Comparison of ENCODE assay signal across 8 cellular contexts in genomic region chr14:76773188-76773885, GRCh38. TPM values are rescaled to one million over a fixed set of nuclear protein-coding genes. Genes with fewer than 3 reads are reported as not detected.
DNase-seq lines count a peak whose midpoint lies in the region; ATAC-seq and TF ChIP-seq lines count a peak whose summit lies in the region.

No MANE protein-coding gene starts in this region.

- no TSS peak for BruUV-seq in Caco-2 (replicated peaks; lab: Mats Ljungman, UMichigan)

- H3K36me3 ChIP-seq in Caco-2 (ENCODE audit: control insufficient read depth, insufficient read depth, low read length), result no peaks in the 10 kb centered on the region

- no peak overlapping the region for H2AK5ac ChIP-seq in H9 (ENCODE audit: insufficient read length, low read length)

- H3K27me3 ChIP-seq in H9 (ENCODE audit: insufficient read depth, low read length) (no peaks in the 10 kb centered on the region), Caco-2 (replicated peaks; ENCODE audit: control insufficient read depth, insufficient read depth, low read length) (no peaks in the 10 kb centered on the region; the same call in none of the 2 replicates)

- H2BK20ac ChIP-seq in H9 (ENCODE audit: low read depth, low read length, poor library complexity, severe bottlenecking), result no peak overlapping the region

- H4K20me1 ChIP-seq in H9 (ENCODE audit: control insufficient read depth, insufficient read depth, insufficient read length), result no peaks in the 10 kb centered on the region

- no peak overlapping the region for H2BK5ac ChIP-seq in H9 (ENCODE audit: insufficient read length, low read length)

- no peak overlapping the region for H2BK12ac ChIP-seq in H9 (ENCODE audit: insufficient read length, low read depth, low read length)

- H2BK120ac ChIP-seq in H9 (ENCODE audit: low read depth, low read length, poor library complexity, severe bottlenecking), result no peak overlapping the region

- H3K4me3 ChIP-seq in fibroblast of mammary gland (ENCODE audit: control insufficient read depth, low read depth, low read length), result peak overlapping the region; percentile 3
- H3K4me3 ChIP-seq in Caco-2 (ENCODE audit: low read depth, low read length), result no peak overlapping the region

- no peak overlapping the region for H3K4ac ChIP-seq in H9 (ENCODE audit: low read depth, low read length)

- H3K9ac ChIP-seq in H9 (ENCODE audit: extremely low read depth, insufficient read length, low read length), result no peak overlapping the region

- H3K36me3 Mint-ChIP-seq in H9 (ENCODE audit: insufficient read depth in 1 of 3, low read depth in 3 of 3), result peaks cover 0 to 1% (median 0%) of the 10 kb centered on the region in 3 experiments; a peak in 1 of 7 replicates
- H3K36me3 Mint-ChIP-seq in Caco-2 (ENCODE audit: insufficient read depth, unreplicated experiment), result no peaks in the 10 kb centered on the region

- no peak overlapping the region for H3K14ac ChIP-seq in H9 (ENCODE audit: insufficient read depth, low read length)

- H3K4me1 Mint-ChIP-seq in H9, result peaks cover 23 to 36% of the 10 kb centered on the region in 2 experiments
- H3K4me1 Mint-ChIP-seq in Caco-2 (ENCODE audit: low read depth, unreplicated experiment), result no peaks in the 10 kb centered on the region

- no peak overlapping the region for H3T11ph ChIP-seq in H9 (ENCODE audit: low read length)

- intact Hi-C loops in Caco-2 (cut with micrococcal nuclease; ENCODE audit: unreplicated experiment), result no loop called here

- no peak overlapping the region for H4K91ac ChIP-seq in H9 (ENCODE audit: insufficient read length, low read depth, low read length)

- no peak overlapping the region for H4K8ac ChIP-seq in H9 (replicated peaks; ENCODE audit: insufficient read length, low read depth, low read length)

- ATAC-seq in HG02973 (IDR thresholded peaks at IDR 0.05; ENCODE audit: unreplicated experiment), result no peak

- H3K4me2 ChIP-seq in H9 (ENCODE audit: insufficient read depth, insufficient read length, low read length), result no peak overlapping the region

- H3K79me2 ChIP-seq in H9 (ENCODE audit: insufficient read depth, low read length), result no peaks in the 10 kb centered on the region

- no peak overlapping the region for H3K56ac ChIP-seq in H9 (ENCODE audit: insufficient read length, low read depth, low read length)

- DNase-seq in H9 (peak; percentile 25), T1000 (lab: John Stamatoyannopoulos, UW) (peak; percentile 40), fibroblast of mammary gland (ENCODE audit: low read depth) (peak; percentile 89), occipital lobe (lab: John Stamatoyannopoulos, UW) (peak; percentile 28), NCI-H82 (lab: John Stamatoyannopoulos, UW) (no peak), Caco-2 (no peak), hippocampal formation (lab: John Stamatoyannopoulos, UW) (no peak)

- no peaks in the 10 kb centered on the region for H3K23me2 ChIP-seq in H9 (ENCODE audit: insufficient read length, low read depth, low read length, poor library complexity, severe bottlenecking)

- no peak overlapping the region for H4K5ac ChIP-seq in H9 (ENCODE audit: insufficient read length, low read depth, low read length)

- H3K4me3 Mint-ChIP-seq in H9 (no peak overlapping the region), Caco-2 (ENCODE audit: unreplicated experiment) (no peak overlapping the region)

- H3K4me1 ChIP-seq in H9 (ENCODE audit: insufficient read depth, low read length) (no peaks in the 10 kb centered on the region; the same call in 1 of the 2 replicates), Caco-2 (no peaks in the 10 kb centered on the region)

- H2BK15ac ChIP-seq in H9 (ENCODE audit: low read depth, low read length), result no peak overlapping the region

- H3K27me3 Mint-ChIP-seq in H9 (ENCODE audit: low read depth) (peaks cover 11% of the 10 kb centered on the region), Caco-2 (ENCODE audit: insufficient read depth, unreplicated experiment) (peaks cover 3% of the 10 kb centered on the region)

- no peaks in the 10 kb centered on the region for H3K79me1 ChIP-seq in H9 (ENCODE audit: insufficient read depth, low read depth, low read length, poor library complexity, severe bottlenecking)

- WGBS in H9 (ENCODE audit: extremely low coverage, insufficient read length, low lambda C conversion rate), result no CpG with 5 or more reads among the region's 8 CpGs

- CTCF ChIA-PET in Caco-2 (lab: Charles Lee), result no interaction called here

- no peak overlapping the region for H3K23ac ChIP-seq in H9 (ENCODE audit: insufficient read length, low read depth, low read length)

- TF ChIP-seq CTCF in H9 (conservative IDR thresholded peaks at IDR 0.05) (no peak), fibroblast of mammary gland (conservative IDR thresholded peaks at IDR 0.05; ENCODE audit: control insufficient read depth, insufficient read depth, low read depth, low read length) (peak; percentile 12), Caco-2 (IDR thresholded peaks at IDR 0.05; ENCODE audit: insufficient read depth in 1 of 2, low read depth in 1 of 2, low read length in 1 of 2, severe bottlenecking in 1 of 2, unreplicated experiment in 1 of 2) (no peak)

- no peak overlapping the region for H2AFZ ChIP-seq in H9 (ENCODE audit: low read length)

- H3K27ac ChIP-seq in H9 (ENCODE audit: insufficient read length, low read depth, low read length), result no peak overlapping the region

- no peak overlapping the region for H3K27ac Mint-ChIP-seq in H9
- no peak overlapping the region for H3K27ac Mint-ChIP-seq in Caco-2 (ENCODE audit: unreplicated experiment)

- no peak overlapping the region for H3K18ac ChIP-seq in H9 (ENCODE audit: insufficient read length, low read depth, low read length)

- no peaks in the 10 kb centered on the region for H3K9me3 Mint-ChIP-seq in H9
- H3K9me3 Mint-ChIP-seq in Caco-2 (ENCODE audit: unreplicated experiment), result no peaks in the 10 kb centered on the region

- POLR2A ChIA-PET in Caco-2 (lab: Charles Lee), result no interaction called here

- no peaks in the 10 kb centered on the region for H3K9me3 ChIP-seq in H9 (ENCODE audit: control insufficient read depth, low read depth, low read length)
- no peaks in the 10 kb centered on the region for H3K9me3 ChIP-seq in Caco-2

RNA-seq across cellular contexts. Expression of gene VASH1, which starts 12.1 kb away (rescaled TPM):
- 5.8 and 6.2 TPM in 2 replicates for total RNA-seq in H9 (2021)
- total RNA-seq in occipital lobe, result 90.8 TPM
- total RNA-seq in Caco-2 (2022), result 0.16 and 0.18 TPM in 2 replicates

RNA-seq across cellular contexts. Expression of gene ANGEL1, which starts 39.3 kb away (rescaled TPM):
- total RNA-seq in H9 (2021), result 21.5 TPM in 2 replicates
- 10.3 TPM for total RNA-seq in occipital lobe
- 23.0 and 23.2 TPM in 2 replicates for total RNA-seq in Caco-2 (2022)

RNA-seq across cellular contexts. Expression of gene LRRC74A, which starts 52.9 kb away (rescaled TPM):
- not detected in 2 replicates for total RNA-seq in H9 (2021)
- not detected for total RNA-seq in occipital lobe
- not detected in 2 replicates for total RNA-seq in Caco-2 (2022)

Comparison
In these comparisons a context has a peak if more than half of its experiments do, and no peak if none do; other contexts are left out.
1. DNase-seq: peak in H9 (single experiment), T1000 (single experiment), fibroblast of mammary gland (single experiment) and occipital lobe (single experiment); none in NCI-H82 (single experiment), Caco-2 (0 of 2) and hippocampal formation (0 of 2).
2. RNA of gene VASH1, which starts 12.1 kb away (total RNA-seq): 90.8 TPM in occipital lobe (single experiment); 5.8 to 6.2 TPM in H9 and 0.16 to 0.18 TPM in Caco-2; every median in the first group is over 10 times any median in the second.